In the genomic region with DNA sequence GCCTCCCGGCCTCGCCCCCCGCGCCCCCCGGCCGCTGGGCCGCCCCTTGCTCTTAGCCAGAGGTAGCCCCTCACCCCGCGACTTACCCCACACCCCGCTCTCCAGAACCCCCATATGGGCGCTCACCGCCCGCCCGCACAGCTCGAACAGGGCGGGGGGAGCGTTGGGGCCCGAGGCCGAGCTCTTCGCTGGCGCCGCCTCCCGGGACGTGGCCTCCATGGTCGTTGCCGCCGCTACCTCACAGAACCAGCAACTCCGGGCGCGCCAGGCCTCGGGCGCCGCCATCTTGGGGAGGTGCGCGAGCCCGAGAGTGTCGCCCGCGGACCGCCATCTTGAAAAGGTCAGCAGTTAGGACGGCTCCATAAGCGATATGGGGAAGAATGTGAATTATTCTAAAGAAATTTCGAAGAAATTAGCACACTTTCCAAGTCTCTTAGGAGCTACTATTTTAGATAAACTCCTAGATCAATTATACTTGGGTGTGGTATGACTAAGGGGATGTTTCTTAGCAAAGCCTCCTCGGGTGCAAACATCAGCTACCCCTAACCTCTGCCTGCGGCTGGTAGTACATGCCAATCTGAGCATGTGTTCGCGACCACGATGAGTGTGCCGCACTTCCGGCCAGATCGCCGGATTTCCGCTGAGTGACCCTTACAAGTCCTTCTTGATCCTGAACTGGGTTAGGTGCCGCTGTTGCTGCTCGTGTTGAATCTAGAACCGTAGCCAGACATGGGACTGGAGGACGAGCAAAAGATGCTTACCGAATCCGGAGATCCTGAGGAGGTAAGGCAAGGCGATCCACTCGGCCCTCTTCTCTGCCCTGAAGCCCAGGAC, we compare ENCODE assay signal across 1 cellular context.
TF ChIP-seq lines count a peak whose summit lies in the region.

A gene with protein sequence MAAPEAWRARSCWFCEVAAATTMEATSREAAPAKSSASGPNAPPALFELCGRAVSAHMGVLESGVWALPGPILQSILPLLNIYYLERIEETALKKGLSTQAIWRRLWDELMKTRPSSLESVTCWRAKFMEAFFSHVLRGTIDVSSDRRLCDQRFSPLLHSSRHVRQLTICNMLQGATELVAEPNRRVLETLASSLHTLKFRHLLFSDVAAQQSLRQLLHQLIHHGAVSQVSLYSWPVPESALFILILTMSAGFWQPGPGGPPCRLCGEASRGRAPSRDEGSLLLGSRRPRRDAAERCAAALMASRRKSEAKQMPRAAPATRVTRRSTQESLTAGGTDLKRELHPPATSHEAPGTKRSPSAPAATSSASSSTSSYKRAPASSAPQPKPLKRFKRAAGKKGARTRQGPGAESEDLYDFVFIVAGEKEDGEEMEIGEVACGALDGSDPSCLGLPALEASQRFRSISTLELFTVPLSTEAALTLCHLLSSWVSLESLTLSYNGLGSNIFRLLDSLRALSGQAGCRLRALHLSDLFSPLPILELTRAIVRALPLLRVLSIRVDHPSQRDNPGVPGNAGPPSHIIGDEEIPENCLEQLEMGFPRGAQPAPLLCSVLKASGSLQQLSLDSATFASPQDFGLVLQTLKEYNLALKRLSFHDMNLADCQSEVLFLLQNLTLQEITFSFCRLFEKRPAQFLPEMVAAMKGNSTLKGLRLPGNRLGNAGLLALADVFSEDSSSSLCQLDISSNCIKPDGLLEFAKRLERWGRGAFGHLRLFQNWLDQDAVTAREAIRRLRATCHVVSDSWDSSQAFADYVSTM (minus strand): TSS at position 579 of the 834 bp plus-strand sequence. CDS start 294 bp downstream, at position 285.
A gene (plus strand): TSS at position 661 of the 834 bp plus-strand sequence. CDS start 69 bp downstream, at position 730.

TF ChIP-seq in K562, 482 proteins besides CTCF, POLR2A, EP300 and RAD21 (continued from another document and continues in another):
- TF ChIP-seq, protein P1, sequence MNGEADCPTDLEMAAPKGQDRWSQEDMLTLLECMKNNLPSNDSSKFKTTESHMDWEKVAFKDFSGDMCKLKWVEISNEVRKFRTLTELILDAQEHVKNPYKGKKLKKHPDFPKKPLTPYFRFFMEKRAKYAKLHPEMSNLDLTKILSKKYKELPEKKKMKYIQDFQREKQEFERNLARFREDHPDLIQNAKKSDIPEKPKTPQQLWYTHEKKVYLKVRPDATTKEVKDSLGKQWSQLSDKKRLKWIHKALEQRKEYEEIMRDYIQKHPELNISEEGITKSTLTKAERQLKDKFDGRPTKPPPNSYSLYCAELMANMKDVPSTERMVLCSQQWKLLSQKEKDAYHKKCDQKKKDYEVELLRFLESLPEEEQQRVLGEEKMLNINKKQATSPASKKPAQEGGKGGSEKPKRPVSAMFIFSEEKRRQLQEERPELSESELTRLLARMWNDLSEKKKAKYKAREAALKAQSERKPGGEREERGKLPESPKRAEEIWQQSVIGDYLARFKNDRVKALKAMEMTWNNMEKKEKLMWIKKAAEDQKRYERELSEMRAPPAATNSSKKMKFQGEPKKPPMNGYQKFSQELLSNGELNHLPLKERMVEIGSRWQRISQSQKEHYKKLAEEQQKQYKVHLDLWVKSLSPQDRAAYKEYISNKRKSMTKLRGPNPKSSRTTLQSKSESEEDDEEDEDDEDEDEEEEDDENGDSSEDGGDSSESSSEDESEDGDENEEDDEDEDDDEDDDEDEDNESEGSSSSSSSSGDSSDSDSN (IDR thresholded peaks at IDR 0.05; ENCODE audit: borderline replicate concordance in 1 of 2, low read depth in 2 of 2, low read length in 2 of 2): peak in 1 of 2 experiments; percentile 93; a peak in 2 of 4 replicates
- TF ChIP-seq ZNF239 (CRISPR knock-in tag; IDR thresholded peaks at IDR 0.05): no peak
- TF ChIP-seq HLTF (IDR thresholded peaks at IDR 0.05): no peak
- TF ChIP-seq ZNF76 (CRISPR knock-in tag; IDR thresholded peaks at IDR 0.05; ENCODE audit: borderline replicate concordance): peak; percentile 50; the same call in 1 of the 2 replicates
- TF ChIP-seq SRF (CRISPR knock-in tag; IDR thresholded peaks at IDR 0.05): peak in 1 of 2 experiments; percentile 35; a peak in 1 of 4 replicates
- no peak for TF ChIP-seq DNMT1 (IDR thresholded peaks at IDR 0.05)
- TF ChIP-seq CBX2 (IDR thresholded peaks at IDR 0.05; ENCODE audit: insufficient read depth, low read length, poor library complexity, severe bottlenecking): no peak
- peak; percentile 76; the same call in 1 of the 2 replicates for TF ChIP-seq GATAD2A (IDR thresholded peaks at IDR 0.05)
- TF ChIP-seq, protein P2, sequence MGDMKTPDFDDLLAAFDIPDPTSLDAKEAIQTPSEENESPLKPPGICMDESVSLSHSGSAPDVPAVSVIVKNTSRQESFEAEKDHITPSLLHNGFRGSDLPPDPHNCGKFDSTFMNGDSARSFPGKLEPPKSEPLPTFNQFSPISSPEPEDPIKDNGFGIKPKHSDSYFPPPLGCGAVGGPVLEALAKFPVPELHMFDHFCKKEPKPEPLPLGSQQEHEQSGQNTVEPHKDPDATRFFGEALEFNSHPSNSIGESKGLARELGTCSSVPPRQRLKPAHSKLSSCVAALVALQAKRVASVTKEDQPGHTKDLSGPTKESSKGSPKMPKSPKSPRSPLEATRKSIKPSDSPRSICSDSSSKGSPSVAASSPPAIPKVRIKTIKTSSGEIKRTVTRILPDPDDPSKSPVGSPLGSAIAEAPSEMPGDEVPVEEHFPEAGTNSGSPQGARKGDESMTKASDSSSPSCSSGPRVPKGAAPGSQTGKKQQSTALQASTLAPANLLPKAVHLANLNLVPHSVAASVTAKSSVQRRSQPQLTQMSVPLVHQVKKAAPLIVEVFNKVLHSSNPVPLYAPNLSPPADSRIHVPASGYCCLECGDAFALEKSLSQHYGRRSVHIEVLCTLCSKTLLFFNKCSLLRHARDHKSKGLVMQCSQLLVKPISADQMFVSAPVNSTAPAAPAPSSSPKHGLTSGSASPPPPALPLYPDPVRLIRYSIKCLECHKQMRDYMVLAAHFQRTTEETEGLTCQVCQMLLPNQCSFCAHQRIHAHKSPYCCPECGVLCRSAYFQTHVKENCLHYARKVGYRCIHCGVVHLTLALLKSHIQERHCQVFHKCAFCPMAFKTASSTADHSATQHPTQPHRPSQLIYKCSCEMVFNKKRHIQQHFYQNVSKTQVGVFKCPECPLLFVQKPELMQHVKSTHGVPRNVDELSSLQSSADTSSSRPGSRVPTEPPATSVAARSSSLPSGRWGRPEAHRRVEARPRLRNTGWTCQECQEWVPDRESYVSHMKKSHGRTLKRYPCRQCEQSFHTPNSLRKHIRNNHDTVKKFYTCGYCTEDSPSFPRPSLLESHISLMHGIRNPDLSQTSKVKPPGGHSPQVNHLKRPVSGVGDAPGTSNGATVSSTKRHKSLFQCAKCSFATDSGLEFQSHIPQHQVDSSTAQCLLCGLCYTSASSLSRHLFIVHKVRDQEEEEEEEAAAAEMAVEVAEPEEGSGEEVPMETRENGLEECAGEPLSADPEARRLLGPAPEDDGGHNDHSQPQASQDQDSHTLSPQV (IDR thresholded peaks at IDR 0.05): no peak
- TF ChIP-seq, protein P3, sequence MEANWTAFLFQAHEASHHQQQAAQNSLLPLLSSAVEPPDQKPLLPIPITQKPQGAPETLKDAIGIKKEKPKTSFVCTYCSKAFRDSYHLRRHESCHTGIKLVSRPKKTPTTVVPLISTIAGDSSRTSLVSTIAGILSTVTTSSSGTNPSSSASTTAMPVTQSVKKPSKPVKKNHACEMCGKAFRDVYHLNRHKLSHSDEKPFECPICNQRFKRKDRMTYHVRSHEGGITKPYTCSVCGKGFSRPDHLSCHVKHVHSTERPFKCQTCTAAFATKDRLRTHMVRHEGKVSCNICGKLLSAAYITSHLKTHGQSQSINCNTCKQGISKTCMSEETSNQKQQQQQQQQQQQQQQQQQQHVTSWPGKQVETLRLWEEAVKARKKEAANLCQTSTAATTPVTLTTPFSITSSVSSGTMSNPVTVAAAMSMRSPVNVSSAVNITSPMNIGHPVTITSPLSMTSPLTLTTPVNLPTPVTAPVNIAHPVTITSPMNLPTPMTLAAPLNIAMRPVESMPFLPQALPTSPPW (CRISPR knock-in tag; IDR thresholded peaks at IDR 0.05): peak; percentile 99
- peak; percentile 96 for TF ChIP-seq POLR2G (IDR thresholded peaks at IDR 0.05; ENCODE audit: low read depth, low read length)
- TF ChIP-seq, protein P4, sequence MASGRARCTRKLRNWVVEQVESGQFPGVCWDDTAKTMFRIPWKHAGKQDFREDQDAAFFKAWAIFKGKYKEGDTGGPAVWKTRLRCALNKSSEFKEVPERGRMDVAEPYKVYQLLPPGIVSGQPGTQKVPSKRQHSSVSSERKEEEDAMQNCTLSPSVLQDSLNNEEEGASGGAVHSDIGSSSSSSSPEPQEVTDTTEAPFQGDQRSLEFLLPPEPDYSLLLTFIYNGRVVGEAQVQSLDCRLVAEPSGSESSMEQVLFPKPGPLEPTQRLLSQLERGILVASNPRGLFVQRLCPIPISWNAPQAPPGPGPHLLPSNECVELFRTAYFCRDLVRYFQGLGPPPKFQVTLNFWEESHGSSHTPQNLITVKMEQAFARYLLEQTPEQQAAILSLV (tag; IDR thresholded peaks at IDR 0.05): no peak
- TF ChIP-seq, protein P5, sequence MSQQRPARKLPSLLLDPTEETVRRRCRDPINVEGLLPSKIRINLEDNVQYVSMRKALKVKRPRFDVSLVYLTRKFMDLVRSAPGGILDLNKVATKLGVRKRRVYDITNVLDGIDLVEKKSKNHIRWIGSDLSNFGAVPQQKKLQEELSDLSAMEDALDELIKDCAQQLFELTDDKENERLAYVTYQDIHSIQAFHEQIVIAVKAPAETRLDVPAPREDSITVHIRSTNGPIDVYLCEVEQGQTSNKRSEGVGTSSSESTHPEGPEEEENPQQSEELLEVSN (IDR thresholded peaks at IDR 0.05; ENCODE audit: borderline replicate concordance in 1 of 2, extremely low read depth in 1 of 2, insufficient read depth in 1 of 2, insufficient read length in 1 of 2, low read depth in 1 of 2, low read length in 1 of 2, poor library complexity in 1 of 2, severe bottlenecking in 1 of 2): peak in 1 of 2 experiments; percentile 30
- TF ChIP-seq EGR1 (conservative IDR thresholded peaks at IDR 0.05): peak; percentile 30; the same call in 1 of the 2 replicates
- no peak for TF ChIP-seq SIRT6 (IDR thresholded peaks at IDR 0.05; ENCODE audit: low read depth, low read length)
- TF ChIP-seq, protein P6, sequence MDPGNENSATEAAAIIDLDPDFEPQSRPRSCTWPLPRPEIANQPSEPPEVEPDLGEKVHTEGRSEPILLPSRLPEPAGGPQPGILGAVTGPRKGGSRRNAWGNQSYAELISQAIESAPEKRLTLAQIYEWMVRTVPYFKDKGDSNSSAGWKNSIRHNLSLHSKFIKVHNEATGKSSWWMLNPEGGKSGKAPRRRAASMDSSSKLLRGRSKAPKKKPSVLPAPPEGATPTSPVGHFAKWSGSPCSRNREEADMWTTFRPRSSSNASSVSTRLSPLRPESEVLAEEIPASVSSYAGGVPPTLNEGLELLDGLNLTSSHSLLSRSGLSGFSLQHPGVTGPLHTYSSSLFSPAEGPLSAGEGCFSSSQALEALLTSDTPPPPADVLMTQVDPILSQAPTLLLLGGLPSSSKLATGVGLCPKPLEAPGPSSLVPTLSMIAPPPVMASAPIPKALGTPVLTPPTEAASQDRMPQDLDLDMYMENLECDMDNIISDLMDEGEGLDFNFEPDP (CRISPR knock-in tag; IDR thresholded peaks at IDR 0.05): no peak
- TF ChIP-seq, protein P7, sequence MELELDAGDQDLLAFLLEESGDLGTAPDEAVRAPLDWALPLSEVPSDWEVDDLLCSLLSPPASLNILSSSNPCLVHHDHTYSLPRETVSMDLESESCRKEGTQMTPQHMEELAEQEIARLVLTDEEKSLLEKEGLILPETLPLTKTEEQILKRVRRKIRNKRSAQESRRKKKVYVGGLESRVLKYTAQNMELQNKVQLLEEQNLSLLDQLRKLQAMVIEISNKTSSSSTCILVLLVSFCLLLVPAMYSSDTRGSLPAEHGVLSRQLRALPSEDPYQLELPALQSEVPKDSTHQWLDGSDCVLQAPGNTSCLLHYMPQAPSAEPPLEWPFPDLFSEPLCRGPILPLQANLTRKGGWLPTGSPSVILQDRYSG (tag; conservative IDR thresholded peaks at IDR 0.05; ENCODE audit: low read depth): peak; percentile 92
- TF ChIP-seq, protein P8, sequence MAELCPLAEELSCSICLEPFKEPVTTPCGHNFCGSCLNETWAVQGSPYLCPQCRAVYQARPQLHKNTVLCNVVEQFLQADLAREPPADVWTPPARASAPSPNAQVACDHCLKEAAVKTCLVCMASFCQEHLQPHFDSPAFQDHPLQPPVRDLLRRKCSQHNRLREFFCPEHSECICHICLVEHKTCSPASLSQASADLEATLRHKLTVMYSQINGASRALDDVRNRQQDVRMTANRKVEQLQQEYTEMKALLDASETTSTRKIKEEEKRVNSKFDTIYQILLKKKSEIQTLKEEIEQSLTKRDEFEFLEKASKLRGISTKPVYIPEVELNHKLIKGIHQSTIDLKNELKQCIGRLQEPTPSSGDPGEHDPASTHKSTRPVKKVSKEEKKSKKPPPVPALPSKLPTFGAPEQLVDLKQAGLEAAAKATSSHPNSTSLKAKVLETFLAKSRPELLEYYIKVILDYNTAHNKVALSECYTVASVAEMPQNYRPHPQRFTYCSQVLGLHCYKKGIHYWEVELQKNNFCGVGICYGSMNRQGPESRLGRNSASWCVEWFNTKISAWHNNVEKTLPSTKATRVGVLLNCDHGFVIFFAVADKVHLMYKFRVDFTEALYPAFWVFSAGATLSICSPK (IDR thresholded peaks at IDR 0.05; ENCODE audit: borderline replicate concordance): no peak
- TF ChIP-seq, protein P9, sequence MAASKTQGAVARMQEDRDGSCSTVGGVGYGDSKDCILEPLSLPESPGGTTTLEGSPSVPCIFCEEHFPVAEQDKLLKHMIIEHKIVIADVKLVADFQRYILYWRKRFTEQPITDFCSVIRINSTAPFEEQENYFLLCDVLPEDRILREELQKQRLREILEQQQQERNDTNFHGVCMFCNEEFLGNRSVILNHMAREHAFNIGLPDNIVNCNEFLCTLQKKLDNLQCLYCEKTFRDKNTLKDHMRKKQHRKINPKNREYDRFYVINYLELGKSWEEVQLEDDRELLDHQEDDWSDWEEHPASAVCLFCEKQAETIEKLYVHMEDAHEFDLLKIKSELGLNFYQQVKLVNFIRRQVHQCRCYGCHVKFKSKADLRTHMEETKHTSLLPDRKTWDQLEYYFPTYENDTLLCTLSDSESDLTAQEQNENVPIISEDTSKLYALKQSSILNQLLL (CRISPR knock-in tag; IDR thresholded peaks at IDR 0.05; ENCODE audit: borderline replicate concordance): no peak
- peak; percentile 96 for TF ChIP-seq ZNF766 (CRISPR knock-in tag; conservative IDR thresholded peaks at IDR 0.05)
- no peak for TF ChIP-seq ZC3H8 (IDR thresholded peaks at IDR 0.05)
- TF ChIP-seq SUPT5H (IDR thresholded peaks at IDR 0.05): peak; percentile 96
- no peak for TF ChIP-seq KAT2B (IDR thresholded peaks at IDR 0.05; ENCODE audit: low read depth, low read length)
- peak; percentile 17; the same call in 1 of the 2 replicates for TF ChIP-seq ZBTB17 (CRISPR knock-in tag; IDR thresholded peaks at IDR 0.05)
- TF ChIP-seq ZNF224 (CRISPR knock-in tag; IDR thresholded peaks at IDR 0.05): no peak
- no peak for TF ChIP-seq ZNF57 (CRISPR knock-in tag; IDR thresholded peaks at IDR 0.05)
- TF ChIP-seq, protein P10, sequence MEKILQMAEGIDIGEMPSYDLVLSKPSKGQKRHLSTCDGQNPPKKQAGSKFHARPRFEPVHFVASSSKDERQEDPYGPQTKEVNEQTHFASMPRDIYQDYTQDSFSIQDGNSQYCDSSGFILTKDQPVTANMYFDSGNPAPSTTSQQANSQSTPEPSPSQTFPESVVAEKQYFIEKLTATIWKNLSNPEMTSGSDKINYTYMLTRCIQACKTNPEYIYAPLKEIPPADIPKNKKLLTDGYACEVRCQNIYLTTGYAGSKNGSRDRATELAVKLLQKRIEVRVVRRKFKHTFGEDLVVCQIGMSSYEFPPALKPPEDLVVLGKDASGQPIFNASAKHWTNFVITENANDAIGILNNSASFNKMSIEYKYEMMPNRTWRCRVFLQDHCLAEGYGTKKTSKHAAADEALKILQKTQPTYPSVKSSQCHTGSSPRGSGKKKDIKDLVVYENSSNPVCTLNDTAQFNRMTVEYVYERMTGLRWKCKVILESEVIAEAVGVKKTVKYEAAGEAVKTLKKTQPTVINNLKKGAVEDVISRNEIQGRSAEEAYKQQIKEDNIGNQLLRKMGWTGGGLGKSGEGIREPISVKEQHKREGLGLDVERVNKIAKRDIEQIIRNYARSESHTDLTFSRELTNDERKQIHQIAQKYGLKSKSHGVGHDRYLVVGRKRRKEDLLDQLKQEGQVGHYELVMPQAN (IDR thresholded peaks at IDR 0.05; ENCODE audit: borderline replicate concordance): peak; percentile 70
- TF ChIP-seq ARID1B (IDR thresholded peaks at IDR 0.05): no peak; the same call in 1 of the 2 replicates
